Comparison of ENCODE assay signal across 13 cellular contexts in genomic region chr2:88832256-88832991, GRCh38.
DNase-seq lines count a peak whose midpoint lies in the region; ATAC-seq, FAIRE-seq and TF ChIP-seq lines count a peak whose summit lies in the region.
"Had no signal": no experiment of that assay in that cellular context is flagged by ENCODE, and none has a peak within 500 bp of the region (broad histone marks: within the 10 kb centered on the region; RNA-seq: fewer than 3 reads in every experiment).

No MANE protein-coding gene starts in this region.

- no peak for FAIRE-seq in A549 (lab: Jason Lieb, UNC)
- FAIRE-seq: G401.6 had no signal

- H3K27ac ChIP-seq in A549: no peak overlapping the region
- no peak overlapping the region for H3K27ac ChIP-seq in OCI-LY3 (ENCODE audit: low read length)
- no peak overlapping the region for H3K27ac ChIP-seq in SJCRH30
- H3K27ac ChIP-seq: heart right ventricle, right lobe of liver, RWPE1 had no signal

- no peak for TF ChIP-seq EP300 in A549 (IDR thresholded peaks at IDR 0.05)

- no peak overlapping the region for H3K4me2 ChIP-seq in A549
- no peak overlapping the region for H3K4me2 ChIP-seq in OCI-LY3 (ENCODE audit: low read length)

- H3K9me3 ChIP-seq in A549: no peaks in the 10 kb centered on the region
- peaks cover 5% of the 10 kb centered on the region; the same call in 1 of the 2 replicates for H3K9me3 ChIP-seq in OCI-LY3 (ENCODE audit: insufficient read depth, low read length)
- H3K9me3 ChIP-seq in SJCRH30 (replicated peaks): no peaks in the 10 kb centered on the region
- H3K9me3 ChIP-seq in MG63: no peaks in the 10 kb centered on the region
- H3K9me3 ChIP-seq: right lobe of liver had no signal

- no peak overlapping the region for H3K27ac Mint-ChIP-seq in natural killer cell
- H3K27ac Mint-ChIP-seq: activated naive CD8-positive, alpha-beta T cell had no signal

- no peaks in the 10 kb centered on the region for H3K79me2 ChIP-seq in OCI-LY3 (ENCODE audit: low read length)

- H3K27me3 Mint-ChIP-seq in natural killer cell (ENCODE audit: low read depth in 2 of 2): peaks cover 0 to 3% of the 10 kb centered on the region in 2 donors

- no peak for DNase-seq in A549 (ENCODE audit: low read depth in 1 of 2, low spot score in 1 of 2)
- DNase-seq in SJCRH30: no peak
- DNase-seq in natural killer cell: no peak
- no peak for DNase-seq in MG63
- DNase-seq in T-helper 9 cell: no peak

- H2AFZ ChIP-seq in OCI-LY3 (ENCODE audit: low read depth, low read length): peak overlapping the region; percentile 68; the same call in 1 of the 2 replicates

- TF ChIP-seq RAD21 in A549 (conservative IDR thresholded peaks at IDR 0.05 in 1 of 2, IDR thresholded peaks at IDR 0.05 in 1 of 2): no peak

- H3K36me3 Mint-ChIP-seq in natural killer cell: no peaks in the 10 kb centered on the region
- H3K36me3 Mint-ChIP-seq: activated naive CD8-positive, alpha-beta T cell had no signal

- no peak overlapping the region for H3K9ac ChIP-seq in OCI-LY3 (ENCODE audit: low read length)

- H4K20me1 ChIP-seq in OCI-LY3 (ENCODE audit: insufficient read depth, low read length): no peaks in the 10 kb centered on the region

- peaks cover 8% of the 10 kb centered on the region; the same call in 1 of the 2 replicates for H3K27me3 ChIP-seq in OCI-LY3 (ENCODE audit: low read depth, low read length)
- peaks cover 13% of the 10 kb centered on the region; the same call in 1 of the 2 replicates for H3K27me3 ChIP-seq in SJCRH30
- H3K27me3 ChIP-seq in MG63: no peaks in the 10 kb centered on the region
- H3K27me3 ChIP-seq: heart right ventricle, right lobe of liver had no signal

- H3K4me1 Mint-ChIP-seq in natural killer cell: no peaks in the 10 kb centered on the region

- H3K36me3 ChIP-seq in OCI-LY3 (replicated peaks; ENCODE audit: low read depth, low read length) (no peaks in the 10 kb centered on the region), SJCRH30 (no peaks in the 10 kb centered on the region), MG63 (no peaks in the 10 kb centered on the region)
- H3K36me3 ChIP-seq: heart right ventricle, right lobe of liver had no signal

- no peaks in the 10 kb centered on the region for H3K9me3 Mint-ChIP-seq in natural killer cell

- POLR2A ChIA-PET in A549 (lab: Yijun Ruan, JAX): no interaction called here

- WGBS in A549 (ENCODE audit: missing lambda C conversion rate): 45% methylated on average over 9 of the region's 9 CpGs

- H3K4me3 Mint-ChIP-seq in natural killer cell: no peak overlapping the region
- H3K4me3 Mint-ChIP-seq: activated naive CD8-positive, alpha-beta T cell had no signal

- no peak for TF ChIP-seq POLR2A in A549 (IDR thresholded peaks at IDR 0.05; ENCODE audit: low read length)

- intact Hi-C loops in natural killer cell (cut with micrococcal nuclease): no loop called here

- CTCF ChIA-PET in A549 (lab: Yijun Ruan, JAX): interaction anchor here (1.3 to 1.7 kb wide), 3 partner anchors 23 to 48 kb away, joined by 3 to 5 read pairs (median 4); no protein-coding TSS in a partner anchor

- H3K4me1 ChIP-seq in A549 (no peaks in the 10 kb centered on the region), OCI-LY3 (ENCODE audit: low read length) (no peaks in the 10 kb centered on the region), SJCRH30 (no peaks in the 10 kb centered on the region)
- H3K4me1 ChIP-seq: right lobe of liver had no signal

- no peak overlapping the region for H3K4me3 ChIP-seq in A549
- no peak overlapping the region for H3K4me3 ChIP-seq in OCI-LY3 (ENCODE audit: low read length)
- H3K4me3 ChIP-seq in SJCRH30: no peak overlapping the region
- no peak overlapping the region for H3K4me3 ChIP-seq in MG63
- H3K4me3 ChIP-seq: heart right ventricle, right lobe of liver had no signal

- TF ChIP-seq CTCF in A549 (IDR thresholded peaks at IDR 0.05) (no peak), OCI-LY3 (IDR thresholded peaks at IDR 0.05; ENCODE audit: low read depth, low read length) (no peak), natural killer cell (IDR thresholded peaks at IDR 0.05) (no peak)

- ATAC-seq in A549 (peak; percentile 58 to 69; a peak in 5 of 6 replicates), GM19035 (IDR thresholded peaks at IDR 0.05; ENCODE audit: unreplicated experiment) (peak; percentile 39), HG02759 (IDR thresholded peaks at IDR 0.05; ENCODE audit: unreplicated experiment) (peak; percentile 61), natural killer cell (no peak)
- ATAC-seq: heart right ventricle had no signal

TF ChIP-seq in A549, 52 proteins besides CTCF, POLR2A, EP300 and RAD21:
- TF ChIP-seq TFCP2L1 (CRISPR knock-in tag; IDR thresholded peaks at IDR 0.05): no peak
- no peak for TF ChIP-seq BHLHE40 (IDR thresholded peaks at IDR 0.05; ENCODE audit: low read depth, low read length)
- no peak for TF ChIP-seq ELK1 (IDR thresholded peaks at IDR 0.05; ENCODE audit: low read depth, low read length)

Comparison
In these comparisons a context has a peak if more than half of its experiments do, and no peak if none do; other contexts are left out.
1. ATAC-seq: peak in A549 (2 of 2), GM19035 (single experiment) and HG02759 (single experiment); none in natural killer cell (0 of 3).